Comparison of ENCODE assay signal across 8 cellular contexts in genomic region chr2:206442854-206443734, GRCh38. TPM values are rescaled to one million over a fixed set of nuclear protein-coding genes. Genes with fewer than 3 reads are reported as not detected.
A peak's percentile ranks its signal among the peaks of the same experiment; 100 is the strongest.
DNase-seq lines count a peak whose midpoint lies in the region; ATAC-seq and TF ChIP-seq lines count a peak whose summit lies in the region.

Gene ADAM23, plus strand, starts transcription at chr2:206443532. Its CDS starts 335 bp downstream, at chr2:206443867.

- peaks cover 67 to 73% of the 10 kb centered on the region in 2 donors for H3K27me3 Mint-ChIP-seq in T-cell

- TF ChIP-seq POLR2A in IMR-90 (IDR thresholded peaks at IDR 0.05; ENCODE audit: low read depth, low read length) = no peak
- no peak for TF ChIP-seq POLR2A in body of pancreas (IDR thresholded peaks at IDR 0.05)

- no peak within 1 kb of the TSS for H2BK20ac ChIP-seq in IMR-90 (ENCODE audit: low read depth, low read length)

- peak within 1 kb of the TSS; percentile 83 for H3K4me2 ChIP-seq in IMR-90 (ENCODE audit: low read depth, low read length)

- H3K27ac Mint-ChIP-seq in T-cell = peak within 1 kb of the TSS in 1 of 2 donors; percentile 50

- H2BK120ac ChIP-seq in IMR-90 (ENCODE audit: low read depth, low read length) = no peak within 1 kb of the TSS

- no peak within 1 kb of the TSS; the same call in 1 of the 2 replicates for H3K4ac ChIP-seq in IMR-90 (ENCODE audit: low read depth, low read length)

- TF ChIP-seq CTCF in IMR-90 (conservative IDR thresholded peaks at IDR 0.05; ENCODE audit: low read depth, low read length) (0 out of 2 replicates have a peak, but pooled peaks have one; percentile 13), body of pancreas (IDR thresholded peaks at IDR 0.05) (no peak)

- DNase-seq in CD1c-positive myeloid dendritic cell (ENCODE audit: extremely low spot score) (peak; percentile 10), IMR-90 (peak; percentile 52), T-cell (peak in 25 of 34 experiments; percentile 4 to 41 (median 22)), body of pancreas (peak in 1 of 4 donors; percentile 25), iPS DF 19.7 (ENCODE audit: low read depth, low spot score) (peak; percentile 35), sciatic nerve (ENCODE audit: low spot score) (peak; percentile 73)

- H3K36me3 Mint-ChIP-seq in T-cell = no peaks in the 10 kb centered on the region

- no peak within 1 kb of the TSS for H4K5ac ChIP-seq in IMR-90 (ENCODE audit: low read depth, low read length)

- BruUV-seq in IMR-90 (replicated peaks; lab: Mats Ljungman, UMichigan) = no TSS peak

- WGBS in IMR-90 (ENCODE audit: extremely low coverage in 2 of 2, insufficient read length in 1 of 2), 2 experiments = 0% methylated on average over 7 of the region's 81 CpGs; no CpG with 5 or more reads in 1 of the 2 experiments
- WGBS in body of pancreas, 2 donors = 1% methylated on average over 27 to 63 of the region's 81 CpGs

- no peak for TF ChIP-seq RAD21 in IMR-90 (IDR thresholded peaks at IDR 0.05; ENCODE audit: low read length)

- peaks cover 24% of the 10 kb centered on the region for H3K27me3 ChIP-seq in IMR-90 (ENCODE audit: control insufficient read depth, insufficient read depth, low read length)
- peaks cover 0 to 4% of the 10 kb centered on the region in 2 donors for H3K27me3 ChIP-seq in body of pancreas

- no peaks in the 10 kb centered on the region for H3K9me1 ChIP-seq in IMR-90 (ENCODE audit: insufficient read depth, low read length)

- H3K27ac ChIP-seq in IMR-90 (ENCODE audit: insufficient read depth, low read length) (peak within 1 kb of the TSS; percentile 60), body of pancreas (no peak within 1 kb of the TSS)

- intact Hi-C loops in IMR-90 (cut with micrococcal nuclease) = loop anchor here (2.0 to 10.0 kb wide), 4 partner anchors 50 to 278 kb away; partner anchors contain the start of gene ZDBF2
- intact Hi-C loops in body of pancreas (cut with DNase I) = no loop called here
- intact Hi-C loops in sciatic nerve (cut with DNase I) = no loop called here

- POLR2A ChIA-PET in IMR-90 (lab: Charles Lee; ENCODE audit: unreplicated experiment) (no interaction called here), T-cell (lab: Charles Lee) (no interaction called here)

- no peak within 1 kb of the TSS for H2AK5ac ChIP-seq in IMR-90 (ENCODE audit: low read depth, low read length)

- H4K8ac ChIP-seq in IMR-90 (ENCODE audit: low read depth in 2 of 2, low read length in 2 of 2) = no peak within 1 kb of the TSS; a peak in 1 of 4 replicates

- no peaks in the 10 kb centered on the region for H4K20me1 ChIP-seq in IMR-90 (ENCODE audit: insufficient read depth, low read length)

- no peak within 1 kb of the TSS for H3K56ac ChIP-seq in IMR-90 (ENCODE audit: extremely low read depth, insufficient read depth, low read length)

- H3K4me3 Mint-ChIP-seq in T-cell = peak within 1 kb of the TSS; percentile 80 to 83 (median 81)

- no peaks in the 10 kb centered on the region for H3K4me1 ChIP-seq in IMR-90 (ENCODE audit: control insufficient read depth, insufficient read depth, low read length)
- peaks cover 7% of the 10 kb centered on the region for H3K4me1 ChIP-seq in body of pancreas

- H3K9me3 ChIP-seq in IMR-90 (ENCODE audit: control insufficient read depth, insufficient read depth, low read length) (no peaks in the 10 kb centered on the region), body of pancreas (no peaks in the 10 kb centered on the region)

- in situ Hi-C loops in IMR-90 (cut with MboI; ENCODE audit: low sequenced_read_pairs) = no loop called here

- H3K9ac ChIP-seq in IMR-90 (ENCODE audit: low read depth, low read length) = peak within 1 kb of the TSS; percentile 76

- no peak within 1 kb of the TSS for H2BK5ac ChIP-seq in IMR-90 (ENCODE audit: low read depth, low read length, poor library complexity, severe bottlenecking)

- H3K36me3 ChIP-seq in IMR-90 (ENCODE audit: control insufficient read depth, insufficient read depth, low read length) (no peaks in the 10 kb centered on the region), body of pancreas (replicated peaks in 1 of 2; ENCODE audit: insufficient read depth in 1 of 2, low read depth in 2 of 2) (no peaks in the 10 kb centered on the region)

- peak within 1 kb of the TSS; percentile 18; the same call in 1 of the 2 replicates for H3K23ac ChIP-seq in IMR-90 (ENCODE audit: low read depth, low read length)

- no peak within 1 kb of the TSS for H4K91ac ChIP-seq in IMR-90 (ENCODE audit: insufficient read depth, low read depth, low read length)

- CTCF ChIA-PET in IMR-90 (lab: Yijun Ruan, JAX) = no interaction called here
- CTCF ChIA-PET in T-cell (lab: Charles Lee) = no interaction called here

- H2AK9ac ChIP-seq in IMR-90 (replicated peaks; ENCODE audit: low read depth, low read length, poor library complexity) = peak within 1 kb of the TSS; percentile 60

- peaks cover 12 to 24% (median 18%) of the 10 kb centered on the region in 3 donors for H3K4me1 Mint-ChIP-seq in T-cell

- no peak within 1 kb of the TSS; the same call in 2 of the 3 replicates for H2BK15ac ChIP-seq in IMR-90 (ENCODE audit: low read depth, low read length)

- no peaks in the 10 kb centered on the region for H3K9me3 Mint-ChIP-seq in T-cell

- ATAC-seq in GM19372 (IDR thresholded peaks at IDR 0.05; ENCODE audit: low read depth, unreplicated experiment) (peak; percentile 55), IMR-90 (ENCODE audit: low read depth) (peak; percentile 82), T-cell (replicated peaks in 1 of 4) (peak; percentile 55 to 76 (median 65)), body of pancreas (peak; percentile 50), sciatic nerve (peak; percentile 91), HG03469 (IDR thresholded peaks at IDR 0.05; ENCODE audit: unreplicated experiment) (no peak)

- dilution Hi-C loops in IMR-90 (cut with HindIII; ENCODE audit: low sequenced_read_pairs, unreplicated experiment) = no loop called here

- no peak within 1 kb of the TSS for H3K18ac ChIP-seq in IMR-90 (ENCODE audit: low read depth, low read length)

- peak within 1 kb of the TSS; percentile 91 for H2AFZ ChIP-seq in IMR-90 (replicated peaks; ENCODE audit: low read length, poor library complexity)

- H3K79me1 ChIP-seq in IMR-90 (ENCODE audit: low read depth in 1 of 2, low read length in 2 of 2) = no peaks in the 10 kb centered on the region

- H3K4me3 ChIP-seq in IMR-90 (ENCODE audit: insufficient read depth, low read depth, low read length) (peak within 1 kb of the TSS; percentile 79), body of pancreas (no peak within 1 kb of the TSS)

- H3K14ac ChIP-seq in IMR-90 (replicated peaks; ENCODE audit: low read depth, low read length) = no peak within 1 kb of the TSS; the same call in 1 of the 2 replicates

TF ChIP-seq in IMR-90, 13 proteins besides CTCF, POLR2A, EP300 and RAD21:
- TF ChIP-seq MAZ (IDR thresholded peaks at IDR 0.05; ENCODE audit: borderline replicate concordance, low read depth, low read length) = peak; percentile 58; the same call in 1 of the 2 replicates
- TF ChIP-seq CEBPB (IDR thresholded peaks at IDR 0.05; ENCODE audit: low read depth, low read length) = no peak

RNA-seq across cellular contexts. Expression of gene ADAM23, which starts in this region (rescaled TPM):
- 2.9 and 3.9 TPM in 2 replicates for total RNA-seq in IMR-90 (2012; rRNA removed)
- polyA plus RNA-seq in IMR-90 (2012; rRNA removed) = 7.4 and 10.3 TPM in 2 replicates
- polyA plus RNA-seq in IMR-90 (2012; cell fraction: cytosol; rRNA removed) = 2.9 TPM in 2 replicates
- polyA plus RNA-seq in IMR-90 (2012; cell fraction: nucleus; rRNA removed; ENCODE audit: low replicate concordance) = 1.0 and 4.3 TPM in 2 replicates
- 10 to 100 TPM in 2 of 5 donors, 1 to 10 TPM in 2, under 1 TPM in 1; 0.95 to 14.2 (median 9.3) TPM for total RNA-seq in T-cell
- under 1 TPM; under 0.01 to 0.26 TPM for total RNA-seq in body of pancreas
- 9.4 TPM for total RNA-seq in sciatic nerve

Comparison
In these comparisons a context has a peak if more than half of its experiments do, and no peak if none do; other contexts are left out.
1. Peak in ATAC-seq in body of pancreas; RNA of the gene not detected or under 1 TPM.